Comparison of ENCODE assay signal across 8 cellular contexts in the genomic region with DNA sequence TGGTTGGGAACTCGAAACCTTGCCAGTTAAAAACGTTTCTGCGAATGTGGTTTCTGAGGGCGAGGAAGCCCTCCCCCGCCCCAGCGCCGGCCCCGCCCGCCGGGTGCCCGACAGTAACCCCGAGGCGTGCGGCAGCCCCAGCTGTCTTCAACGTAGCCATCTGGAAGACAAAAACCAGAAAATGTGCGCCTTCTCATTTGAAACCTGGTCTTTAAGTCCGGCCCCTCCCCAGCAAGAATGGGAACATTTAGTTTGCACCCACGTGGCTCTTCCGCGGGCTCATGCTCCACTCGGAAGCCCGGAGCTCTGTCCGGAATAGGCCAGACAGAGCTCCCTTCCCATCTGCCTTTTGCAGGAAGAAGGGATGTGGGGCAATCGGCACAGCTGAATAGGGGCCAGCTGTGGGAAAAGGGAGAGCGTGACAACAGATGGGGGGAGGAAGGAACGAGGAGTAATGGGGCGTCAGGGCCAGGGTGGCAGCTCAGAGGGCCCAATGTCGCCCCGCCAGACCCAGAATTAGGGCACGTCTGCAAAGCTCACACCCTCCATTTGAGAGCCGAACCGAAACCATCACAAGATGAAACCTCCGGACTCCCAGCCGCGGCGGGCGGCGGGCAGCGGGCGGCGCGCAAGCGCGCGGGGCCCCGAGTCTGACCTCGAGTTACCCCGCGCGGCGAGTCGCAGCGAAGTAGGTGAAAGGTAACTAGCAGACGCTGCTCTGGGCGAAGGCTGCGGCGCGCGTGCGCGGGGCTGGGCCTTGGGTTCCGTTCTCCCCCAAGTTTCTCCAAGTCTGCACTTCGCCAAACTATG.
DNase-seq lines count a peak whose midpoint lies in the region; ATAC-seq and TF ChIP-seq lines count a peak whose summit lies in the region.

No MANE protein-coding gene starts in this region.

- intact Hi-C loops in heart left ventricle (cut with DNase I) (loop anchor here in 7 of 10 donors (1.0 to 10.0 kb wide), 13 partner anchors 23 to 253 kb away; a partner anchor contains a TSS), transverse colon (cut with DNase I; ENCODE audit: low total_unique reads) (loop anchor here (1.0 to 5.0 kb wide), 2 partner anchors 64 to 71 kb away; no protein-coding TSS in a partner anchor)

- no peaks in the 10 kb centered on the region for H3K36me3 Mint-ChIP-seq in HFFc6 (ENCODE audit: low read depth)

- H3K27me3 ChIP-seq in adipocyte (replicated peaks; ENCODE audit: control insufficient read depth, insufficient read depth, low read length) (no peaks in the 10 kb centered on the region), heart left ventricle (no peaks in the 10 kb centered on the region), transverse colon (no peaks in the 10 kb centered on the region)

- H3K27ac ChIP-seq in heart left ventricle (peak overlapping the region; percentile 88 to 97 (median 95)), transverse colon (peak overlapping the region; percentile 94 to 98 (median 97))

- H3K9me3 Mint-ChIP-seq in HFFc6 = no peaks in the 10 kb centered on the region

- no peaks in the 10 kb centered on the region; the same call in 1 of the 2 replicates for H3K27me3 Mint-ChIP-seq in HFFc6 (ENCODE audit: insufficient read depth)

- H3K4me1 Mint-ChIP-seq in HFFc6 (ENCODE audit: low read depth) = peaks cover 40% of the 10 kb centered on the region

- peak overlapping the region; percentile 94 for H3K27ac Mint-ChIP-seq in HFFc6

- H3K36me3 ChIP-seq in adipocyte (ENCODE audit: control insufficient read depth, insufficient read depth, low read length, severe bottlenecking) = no peaks in the 10 kb centered on the region
- H3K36me3 ChIP-seq in heart left ventricle = no peaks in the 10 kb centered on the region
- H3K36me3 ChIP-seq in transverse colon = no peaks in the 10 kb centered on the region

- TF ChIP-seq CTCF in HFFc6 (IDR thresholded peaks at IDR 0.05) (no peak), heart left ventricle (IDR thresholded peaks at IDR 0.05) (no peak), transverse colon (IDR thresholded peaks at IDR 0.05) (no peak)

- H3K9ac ChIP-seq in adipocyte (ENCODE audit: low read length) = peak overlapping the region; percentile 85

- TF ChIP-seq POLR2A in heart left ventricle (IDR thresholded peaks at IDR 0.05) (peak in 1 of 2 donors; percentile 62), transverse colon (IDR thresholded peaks at IDR 0.05) (peak; percentile 64)

- DNase-seq in GM03348 (ENCODE audit: low spot score) (peak; percentile 93), HFFc6 (peak; percentile 79), NAMALWA (ENCODE audit: low spot score) (peak; percentile 88), SW480 (ENCODE audit: low spot score) (peak; percentile 81), adipocyte (ENCODE audit: low read depth) (peak; percentile 89), heart left ventricle (peak; percentile 88 to 96 (median 95)), pons (ENCODE audit: low spot score) (peak; percentile 77), transverse colon (peak; percentile 95)

- TF ChIP-seq EP300 in transverse colon (IDR thresholded peaks at IDR 0.05; ENCODE audit: low read depth) = peak; percentile 70

- in situ Hi-C loops in transverse colon (cut with MboI; ENCODE audit: low pct_ligation_motif_present in 1 of 4, low pct_unique_long_range_greater_than_20kb in 1 of 4, low sequenced_read_pairs in 3 of 4) = no loop called here

- peak overlapping the region; percentile 80 for H3K4me3 ChIP-seq in adipocyte (ENCODE audit: low read length)
- peak overlapping the region; percentile 33 to 86 (median 68) for H3K4me3 ChIP-seq in heart left ventricle
- H3K4me3 ChIP-seq in transverse colon = peak overlapping the region; percentile 50 to 79 (median 61)

- H3K9me3 ChIP-seq in adipocyte (ENCODE audit: control insufficient read depth, low read length) (no peaks in the 10 kb centered on the region), heart left ventricle (no peaks in the 10 kb centered on the region), transverse colon (no peaks in the 10 kb centered on the region)

- WGBS in heart left ventricle, 4 donors = 0 to 2% (median 0%) methylated on average over 37 to 63 of the region's 63 CpGs
- WGBS in transverse colon (ENCODE audit: low coverage in 1 of 2), 2 donors = 0% methylated on average over 5 to 62 of the region's 63 CpGs

- peak overlapping the region; percentile 94 for H3K4me3 Mint-ChIP-seq in HFFc6

- ATAC-seq in heart left ventricle = peak; percentile 75 to 91 (median 86)

- H3K4me1 ChIP-seq in adipocyte (ENCODE audit: control insufficient read depth, insufficient read depth, low read length) (peaks cover 35% of the 10 kb centered on the region), heart left ventricle (peaks cover 3 to 51% (median 36%) of the 10 kb centered on the region in 12 donors), transverse colon (peaks cover 25 to 36% (median 33%) of the 10 kb centered on the region in 4 donors)

Comparison
In these comparisons a context has a peak if more than half of its experiments do, and no peak if none do; other contexts are left out.
1. Peak in every context shown above with its lines: DNase-seq, ATAC-seq, H3K4me3 ChIP-seq and H3K27ac ChIP-seq.